ENCODE assay signal across 8 cellular contexts in genomic region chr7:1158203-1159126, GRCh38. TPM values are rescaled to one million over a fixed set of nuclear protein-coding genes. Genes with fewer than 3 reads are reported as not detected.
DNase-seq lines count a peak whose midpoint lies in the region; ATAC-seq and TF ChIP-seq lines count a peak whose summit lies in the region.

No MANE protein-coding gene starts in this region.

- no peak for TF ChIP-seq CTCF in glutamatergic neuron (IDR thresholded peaks at IDR 0.05; ENCODE audit: partially characterized antibody, unreplicated experiment)

- H3K4me3 ChIP-seq in HAP-1 (peak overlapping the region; percentile 46), skeletal muscle tissue (ENCODE audit: low read length in 3 of 3) (peak overlapping the region; percentile 71 to 75 (median 73))

- H3K36me3 ChIP-seq in HAP-1 (replicated peaks) (peaks cover 35% of the 10 kb centered on the region), skeletal muscle tissue (ENCODE audit: control insufficient read depth in 3 of 3, insufficient read depth in 3 of 3, low read length in 3 of 3) (peaks cover 37 to 50% (median 39%) of the 10 kb centered on the region in 3 donors)

- H3K4me1 ChIP-seq in HAP-1 (peaks cover 4% of the 10 kb centered on the region), skeletal muscle tissue (ENCODE audit: control insufficient read depth in 3 of 3, insufficient read depth in 3 of 3, low read length in 3 of 3) (peaks cover 18 to 25% (median 22%) of the 10 kb centered on the region in 3 donors)

- no peak overlapping the region for H3K27ac ChIP-seq in skeletal muscle tissue (ENCODE audit: low read depth, low read length)

- H3K36me3 Mint-ChIP-seq in T-cell = peaks cover 24% of the 10 kb centered on the region
- H3K36me3 Mint-ChIP-seq in glutamatergic neuron (ENCODE audit: unreplicated experiment) = no peaks in the 10 kb centered on the region

- CTCF ChIA-PET in T-cell (lab: Charles Lee) = interaction anchor here in 1 of 2 donors (1.9 kb wide), 1 partner anchor 20 kb away, joined by 5 read pairs; a partner anchor contains a TSS

- H3K4me3 Mint-ChIP-seq in T-cell = peak overlapping the region; percentile 80 to 86 (median 83)
- H3K4me3 Mint-ChIP-seq in glutamatergic neuron (ENCODE audit: unreplicated experiment) = peak overlapping the region; percentile 85

- DNase-seq in HAP-1 (ENCODE audit: low spot score in 2 of 2) (no peak), T-cell (no peak), glutamatergic neuron (no peak), NCI-H446 (lab: John Stamatoyannopoulos, UW) (no peak), NCI-H2196 (lab: John Stamatoyannopoulos, UW; ENCODE audit: unreplicated experiment) (no peak)

- H3K27ac Mint-ChIP-seq in T-cell (peak overlapping the region; percentile 65 to 80), glutamatergic neuron (ENCODE audit: unreplicated experiment) (peak overlapping the region; percentile 81)

- H3K9me3 Mint-ChIP-seq in T-cell (no peaks in the 10 kb centered on the region), glutamatergic neuron (ENCODE audit: unreplicated experiment) (peaks cover 4% of the 10 kb centered on the region)

- POLR2A ChIA-PET in T-cell (lab: Charles Lee) = interaction anchor here in 1 of 2 donors (0.8 kb wide), 1 partner anchor 20 kb away, joined by 6 read pairs; no protein-coding TSS in a partner anchor

- H3K9ac ChIP-seq in skeletal muscle tissue (ENCODE audit: low read depth in 1 of 3, low read length in 3 of 3) = peak overlapping the region; percentile 80 to 97 (median 82)

- H3K4me1 Mint-ChIP-seq in T-cell (peaks cover 22 to 31% (median 25%) of the 10 kb centered on the region in 3 donors), glutamatergic neuron (ENCODE audit: low read depth, unreplicated experiment) (peaks cover 10% of the 10 kb centered on the region)

- ATAC-seq in T-cell (replicated peaks in 1 of 4) (no peak), HG03045 (IDR thresholded peaks at IDR 0.05; ENCODE audit: unreplicated experiment) (no peak), HG02588 (IDR thresholded peaks at IDR 0.05; ENCODE audit: unreplicated experiment) (no peak)

- in situ Hi-C loops in HAP-1 (cut with MboI; ENCODE audit: low sequenced_read_pairs) = no loop called here

- H3K27me3 Mint-ChIP-seq in T-cell (no peaks in the 10 kb centered on the region), glutamatergic neuron (ENCODE audit: unreplicated experiment) (peaks cover 3% of the 10 kb centered on the region)

- H3K27me3 ChIP-seq in HAP-1 (ENCODE audit: low read depth) = no peaks in the 10 kb centered on the region
- no peaks in the 10 kb centered on the region for H3K27me3 ChIP-seq in skeletal muscle tissue (ENCODE audit: control insufficient read depth in 3 of 3, insufficient read depth in 3 of 3, low read length in 3 of 3)

- H3K9me3 ChIP-seq in HAP-1 (no peaks in the 10 kb centered on the region), skeletal muscle tissue (ENCODE audit: control insufficient read depth in 3 of 3, low read length in 3 of 3) (no peaks in the 10 kb centered on the region)

RNA-seq across cellular contexts. Expression of gene ZFAND2A, which starts 1.5 kb away (rescaled TPM):
- 10 to 100 TPM; 26.6 to 77.3 (median 30.1) TPM for total RNA-seq in T-cell
- total RNA-seq in glutamatergic neuron (ENCODE audit: unreplicated experiment) = 34.5 TPM
- total RNA-seq in skeletal muscle tissue = 10.4 TPM
